In genomic region chr19:57803265-57803593, GRCh38 we compare ENCODE assay signal across 1 cellular context.
TF ChIP-seq lines count a peak whose summit lies in the region.

No MANE protein-coding gene starts in this region.

TF ChIP-seq in SK-N-SH treated with all-trans-retinoic acid at 6 μM for 48 hours, 23 proteins besides CTCF, POLR2A, EP300 and RAD21 (continued from another document):
- TF ChIP-seq, protein P1, sequence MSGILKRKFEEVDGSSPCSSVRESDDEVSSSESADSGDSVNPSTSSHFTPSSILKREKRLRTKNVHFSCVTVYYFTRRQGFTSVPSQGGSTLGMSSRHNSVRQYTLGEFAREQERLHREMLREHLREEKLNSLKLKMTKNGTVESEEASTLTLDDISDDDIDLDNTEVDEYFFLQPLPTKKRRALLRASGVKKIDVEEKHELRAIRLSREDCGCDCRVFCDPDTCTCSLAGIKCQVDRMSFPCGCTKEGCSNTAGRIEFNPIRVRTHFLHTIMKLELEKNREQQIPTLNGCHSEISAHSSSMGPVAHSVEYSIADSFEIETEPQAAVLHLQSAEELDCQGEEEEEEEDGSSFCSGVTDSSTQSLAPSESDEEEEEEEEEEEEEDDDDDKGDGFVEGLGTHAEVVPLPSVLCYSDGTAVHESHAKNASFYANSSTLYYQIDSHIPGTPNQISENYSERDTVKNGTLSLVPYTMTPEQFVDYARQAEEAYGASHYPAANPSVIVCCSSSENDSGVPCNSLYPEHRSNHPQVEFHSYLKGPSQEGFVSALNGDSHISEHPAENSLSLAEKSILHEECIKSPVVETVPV (CRISPR knock-in tag; IDR thresholded peaks at IDR 0.05): no peak
